Comparison of ENCODE assay signal across 2 cellular contexts in genomic region chr17:57727776-57728175, GRCh38.
TF ChIP-seq lines count a peak whose summit lies in the region.

No MANE protein-coding gene starts in this region.

TF ChIP-seq in HepG2, 621 proteins besides CTCF, POLR2A, EP300 and RAD21:
- TF ChIP-seq STAG1 (CRISPR knock-in tag; IDR thresholded peaks at IDR 0.05): peak; percentile 25
- peak; percentile 51; the same call in 1 of the 2 replicates for TF ChIP-seq ZNF724P (CRISPR knock-in tag; IDR thresholded peaks at IDR 0.05; ENCODE audit: borderline replicate concordance)
- TF ChIP-seq, protein P1, sequence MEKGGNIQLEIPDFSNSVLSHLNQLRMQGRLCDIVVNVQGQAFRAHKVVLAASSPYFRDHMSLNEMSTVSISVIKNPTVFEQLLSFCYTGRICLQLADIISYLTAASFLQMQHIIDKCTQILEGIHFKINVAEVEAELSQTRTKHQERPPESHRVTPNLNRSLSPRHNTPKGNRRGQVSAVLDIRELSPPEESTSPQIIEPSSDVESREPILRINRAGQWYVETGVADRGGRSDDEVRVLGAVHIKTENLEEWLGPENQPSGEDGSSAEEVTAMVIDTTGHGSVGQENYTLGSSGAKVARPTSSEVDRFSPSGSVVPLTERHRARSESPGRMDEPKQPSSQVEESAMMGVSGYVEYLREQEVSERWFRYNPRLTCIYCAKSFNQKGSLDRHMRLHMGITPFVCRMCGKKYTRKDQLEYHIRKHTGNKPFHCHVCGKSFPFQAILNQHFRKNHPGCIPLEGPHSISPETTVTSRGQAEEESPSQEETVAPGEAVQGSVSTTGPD (CRISPR knock-in tag; IDR thresholded peaks at IDR 0.05): no peak
- no peak for TF ChIP-seq HMG20B (CRISPR knock-in tag; conservative IDR thresholded peaks at IDR 0.05)
- 0 out of 3 replicates have a peak, but pooled peaks have one; percentile 17 for TF ChIP-seq MXI1 (IDR thresholded peaks at IDR 0.05; ENCODE audit: borderline replicate concordance, low read depth, low read length)
- peak; percentile 68 for TF ChIP-seq MAX (IDR thresholded peaks at IDR 0.05)
- 0 out of 2 replicates have a peak, but pooled peaks have one; percentile 42 for TF ChIP-seq ZIK1 (CRISPR knock-in tag; IDR thresholded peaks at IDR 0.05; ENCODE audit: borderline replicate concordance, low read depth)
- TF ChIP-seq KLF16 (CRISPR knock-in tag; IDR thresholded peaks at IDR 0.05): no peak
TF ChIP-seq in HepG2: peak in this region for 5.

TF ChIP-seq in H1, 55 proteins besides CTCF, POLR2A, EP300 and RAD21:
- TF ChIP-seq CBX8 (IDR thresholded peaks at IDR 0.05; ENCODE audit: borderline replicate concordance, low read depth, low read length) (no peak), RFX5 (IDR thresholded peaks at IDR 0.05; ENCODE audit: borderline replicate concordance, low read depth, low read length) (no peak), CHD7 (IDR thresholded peaks at IDR 0.05; ENCODE audit: insufficient replicate concordance, low read length) (no peak), NRF1 (IDR thresholded peaks at IDR 0.05; ENCODE audit: low read depth, low read length) (no peak), POLR2AphosphoS5 (IDR thresholded peaks at IDR 0.05; ENCODE audit: low read depth, low read length) (no peak), NANOG (IDR thresholded peaks at IDR 0.05; ENCODE audit: insufficient read depth, low read depth, low read length, poor library complexity, severe bottlenecking) (no peak), KDM5A (IDR thresholded peaks at IDR 0.05; ENCODE audit: low read length) (no peak), POU5F1 (IDR thresholded peaks at IDR 0.05; ENCODE audit: low read depth, low read length) (no peak), KDM1A (IDR thresholded peaks at IDR 0.05; ENCODE audit: borderline replicate concordance, low read length) (no peak), JUN (IDR thresholded peaks at IDR 0.05; ENCODE audit: low read depth, low read length) (no peak), TEAD4 (IDR thresholded peaks at IDR 0.05; ENCODE audit: low read depth, low read length) (no peak)
